Comparison of ENCODE assay signal across 9 cellular contexts in genomic region chr1:147892731-147893214, GRCh38. TPM values are rescaled to one million over a fixed set of nuclear protein-coding genes. Genes with fewer than 3 reads are reported as not detected.
DNase-seq lines count a peak whose midpoint lies in the region; ATAC-seq and TF ChIP-seq lines count a peak whose summit lies in the region.
"Had no signal": no experiment of that assay in that cellular context is flagged by ENCODE, and none has a peak within 500 bp of the region (broad histone marks: within the 10 kb centered on the region; RNA-seq: fewer than 3 reads in every experiment).

No MANE protein-coding gene starts in this region.

- H3K9me3 ChIP-seq in mucosa of descending colon = no peaks in the 10 kb centered on the region

- no peak overlapping the region for H3K4me3 ChIP-seq in mucosa of descending colon

- no peaks in the 10 kb centered on the region for H3K36me3 Mint-ChIP-seq in activated T-helper 1 cell treated with anti-CD3 and anti-CD28 coated beads, Interleukin-12 subunit alpha, Interleukin-12 subunit beta, Interleukin-2, Interleukin-4 antibody, amounts not matched to agents 30 ng/mL and 10 ng/mL and 1 ng/mL, durations not matched to agents 14 hours and 24 hours and 36 hours (ENCODE audit: low read depth)

- H3K4me1 Mint-ChIP-seq in activated T-helper 1 cell treated with anti-CD3 and anti-CD28 coated beads, Interleukin-12 subunit alpha, Interleukin-12 subunit beta, Interleukin-2, Interleukin-4 antibody, amounts not matched to agents 30 ng/mL and 10 ng/mL and 1 ng/mL, durations not matched to agents 14 hours and 24 hours and 36 hours (ENCODE audit: low read depth) = no peaks in the 10 kb centered on the region

- no peaks in the 10 kb centered on the region for H3K9me3 Mint-ChIP-seq in activated T-helper 1 cell treated with anti-CD3 and anti-CD28 coated beads, Interleukin-12 subunit alpha, Interleukin-12 subunit beta, Interleukin-2, Interleukin-4 antibody, amounts not matched to agents 30 ng/mL and 10 ng/mL and 1 ng/mL, durations not matched to agents 14 hours and 24 hours and 36 hours

- no peaks in the 10 kb centered on the region for H3K36me3 ChIP-seq in mucosa of descending colon (ENCODE audit: low read depth)

- DNase-seq in Right ventricle myocardium inferior (ENCODE audit: missing footprints) (no peak), cardiac septum (ENCODE audit: low spot score) (no peak), NAMALWA (ENCODE audit: low spot score) (peak; percentile 78), T follicular helper cell (ENCODE audit: low read depth) (peak; percentile 4), epidermal melanocyte (ENCODE audit: insufficient read length, low spot score) (peak; percentile 54), mucosa of descending colon (peak in 1 of 3 donors; percentile 26), posterior vena cava (ENCODE audit: low spot score) (no peak)
- no peak for DNase-seq in activated T-helper 1 cell treated with anti-CD3 and anti-CD28 coated beads, Interleukin-12 subunit alpha, Interleukin-12 subunit beta, Interleukin-2, Interleukin-4 antibody, amounts not matched to agents 30 ng/mL and 10 ng/mL and 1 ng/mL, durations not matched to agents 14 hours and 24 hours and 36 hours (ENCODE audit: low spot score)

- ATAC-seq in Right ventricle myocardium inferior = peak; percentile 52
- peak; percentile 74 for ATAC-seq in mucosa of descending colon

- peaks cover 3% of the 10 kb centered on the region for H3K4me1 ChIP-seq in mucosa of descending colon (ENCODE audit: low read depth)

- H3K27ac Mint-ChIP-seq in activated T-helper 1 cell treated with anti-CD3 and anti-CD28 coated beads, Interleukin-12 subunit alpha, Interleukin-12 subunit beta, Interleukin-2, Interleukin-4 antibody, amounts not matched to agents 30 ng/mL and 10 ng/mL and 1 ng/mL, durations not matched to agents 14 hours and 24 hours and 36 hours = no peak overlapping the region

- intact Hi-C loops in Right ventricle myocardium inferior (cut with DNase I) (loop anchor here (1.0 to 5.0 kb wide), 3 partner anchors 120 to 395 kb away; no protein-coding TSS in a partner anchor), cardiac septum (cut with DNase I) (loop anchor here (1.0 to 10.0 kb wide), 4 partner anchors 169 to 618 kb away; no protein-coding TSS in a partner anchor), mucosa of descending colon (cut with DNase I, micrococcal nuclease) (loop anchor here in 1 of 2 donors (5.0 to 10.0 kb wide), 2 partner anchors 170 to 398 kb away; no protein-coding TSS in a partner anchor), posterior vena cava (cut with DNase I) (loop anchor here (5.0 to 10.0 kb wide), 2 partner anchors 170 to 398 kb away; no protein-coding TSS in a partner anchor)
- intact Hi-C loops in activated T-helper 1 cell treated with anti-CD3 and anti-CD28 coated beads, Interleukin-12 subunit alpha, Interleukin-12 subunit beta, Interleukin-2, Interleukin-4 antibody, amounts not matched to agents 30 ng/mL and 10 ng/mL and 1 ng/mL, durations not matched to agents 14 hours and 24 hours and 36 hours (cut with micrococcal nuclease) = loop anchor here (1.0 kb wide), 4 partner anchors 168 to 619 kb away; no protein-coding TSS in a partner anchor

- peak; percentile 90 for TF ChIP-seq CTCF in mucosa of descending colon (IDR thresholded peaks at IDR 0.05)

- H3K4me3 Mint-ChIP-seq in activated T-helper 1 cell treated with anti-CD3 and anti-CD28 coated beads, Interleukin-12 subunit alpha, Interleukin-12 subunit beta, Interleukin-2, Interleukin-4 antibody, amounts not matched to agents 30 ng/mL and 10 ng/mL and 1 ng/mL, durations not matched to agents 14 hours and 24 hours and 36 hours = no peak overlapping the region

- peaks cover 9% of the 10 kb centered on the region for H3K27me3 Mint-ChIP-seq in activated T-helper 1 cell treated with anti-CD3 and anti-CD28 coated beads, Interleukin-12 subunit alpha, Interleukin-12 subunit beta, Interleukin-2, Interleukin-4 antibody, amounts not matched to agents 30 ng/mL and 10 ng/mL and 1 ng/mL, durations not matched to agents 14 hours and 24 hours and 36 hours (ENCODE audit: insufficient read depth)

RNA-seq across cellular contexts. Expression of gene GJA8, which starts 9.8 kb away (rescaled TPM):
- total RNA-seq in Right ventricle myocardium inferior (not detected), cardiac septum (not detected), mucosa of descending colon (not detected), posterior vena cava (not detected)
- total RNA-seq in activated T-helper 1 cell treated with anti-CD3 and anti-CD28 coated beads, Interleukin-12 subunit alpha, Interleukin-12 subunit beta, Interleukin-2, Interleukin-4 antibody, amounts not matched to agents 30 ng/mL and 10 ng/mL and 1 ng/mL, durations not matched to agents 14 hours and 24 hours and 36 hours = not detected in 2 replicates
- total RNA-seq: urinary bladder had no signal

RNA-seq across cellular contexts. Expression of gene GPR89B, which starts 35.4 kb away (rescaled TPM):
- total RNA-seq in Right ventricle myocardium inferior (8.0 TPM), cardiac septum (6.2 TPM), mucosa of descending colon (10 to 100 TPM in 2 of 3 donors, 1 to 10 TPM in 1; 8.4 to 16.0 (median 15.1) TPM), posterior vena cava (10 to 100 TPM in 1 of 2 donors, 1 to 10 TPM in 1; 8.5 to 11.3 TPM)
- total RNA-seq in activated T-helper 1 cell treated with anti-CD3 and anti-CD28 coated beads, Interleukin-12 subunit alpha, Interleukin-12 subunit beta, Interleukin-2, Interleukin-4 antibody, amounts not matched to agents 30 ng/mL and 10 ng/mL and 1 ng/mL, durations not matched to agents 14 hours and 24 hours and 36 hours = 15.2 and 19.0 TPM in 2 replicates

Comparison
In these comparisons a context has a peak if more than half of its experiments do, and no peak if none do; other contexts are left out.
1. DNase-seq: peak in NAMALWA (single experiment), T follicular helper cell (single experiment) and epidermal melanocyte (single experiment); none in Right ventricle myocardium inferior (single experiment), cardiac septum (single experiment), posterior vena cava (single experiment) and activated T-helper 1 cell treated with anti-CD3 and anti-CD28 coated beads, Interleukin-12 subunit alpha, Interleukin-12 subunit beta, Interleukin-2, Interleukin-4 antibody, amounts not matched to agents 30 ng/mL and 10 ng/mL and 1 ng/mL, durations not matched to agents 14 hours and 24 hours and 36 hours (single experiment).